ENCODE assay signal across 8 cellular contexts in genomic region chr5:177370488-177371119, GRCh38. TPM values are rescaled to one million over a fixed set of nuclear protein-coding genes. Genes with fewer than 3 reads are reported as not detected.
DNase-seq lines count a peak whose midpoint lies in the region; ATAC-seq, FAIRE-seq and TF ChIP-seq lines count a peak whose summit lies in the region.

No MANE protein-coding gene starts in this region.

- intact Hi-C loops in PC-9 (cut with micrococcal nuclease; ENCODE audit: unreplicated experiment) = no loop called here
- intact Hi-C loops in heart right ventricle (cut with DNase I) = loop anchor here in 2 of 10 donors (5.0 to 10.0 kb wide), 2 partner anchors 43 to 46 kb away; no protein-coding TSS in a partner anchor
- intact Hi-C loops in prostate gland (cut with DNase I) = no loop called here

- H3K27ac ChIP-seq in PC-9 (no peak overlapping the region), heart right ventricle (peak overlapping the region in 2 of 10 donors; percentile 31 to 75), prostate gland (peak overlapping the region; percentile 76 to 77)

- TF ChIP-seq CTCF in PC-9 (conservative IDR thresholded peaks at IDR 0.05) (peak; percentile 66), heart right ventricle (IDR thresholded peaks at IDR 0.05) (peak in 8 of 9 donors; percentile 11 to 60 (median 44)), prostate gland (IDR thresholded peaks at IDR 0.05) (peak; percentile 27 to 86 (median 61))

- peaks cover 11% of the 10 kb centered on the region; the same call in 1 of the 2 replicates for H3F3A ChIP-seq in PC-9 (ENCODE audit: insufficient read depth, low read depth)

- H3K4me3 ChIP-seq in PC-9 = peak overlapping the region; percentile 54; the same call in 1 of the 2 replicates
- H3K4me3 ChIP-seq in heart right ventricle = peak overlapping the region in 9 of 10 donors; percentile 14 to 58 (median 41)
- H3K4me3 ChIP-seq in prostate gland = peak overlapping the region; percentile 35 to 38

- H3K4me1 ChIP-seq in PC-9 (replicated peaks; ENCODE audit: insufficient read depth) (peaks cover 11% of the 10 kb centered on the region), heart right ventricle (peaks cover 3 to 59% (median 18%) of the 10 kb centered on the region in 9 donors), prostate gland (replicated peaks) (peaks cover 12% of the 10 kb centered on the region)

- TF ChIP-seq POLR2A in GM12891 (IDR thresholded peaks at IDR 0.05; ENCODE audit: low read depth, low read length) (no peak), prostate gland (IDR thresholded peaks at IDR 0.05) (no peak)

- peak; percentile 94 for FAIRE-seq in GM12891 (lab: Jason Lieb, UNC)

- ATAC-seq in HG03558 (IDR thresholded peaks at IDR 0.05; ENCODE audit: extremely low read depth, unreplicated experiment) = peak; percentile 63
- peak; percentile 42 to 65 (median 58) for ATAC-seq in heart right ventricle
- ATAC-seq in GM21367 (IDR thresholded peaks at IDR 0.05; ENCODE audit: unreplicated experiment) = no peak

- DNase-seq in GM12891 (ENCODE audit: insufficient read length, low spot score) (peak; percentile 81), PC-9 (peak; percentile 86 to 95), amniotic epithelial cell (ENCODE audit: low read depth) (peak; percentile 91), heart right ventricle (peak; percentile 66 to 72), prostate gland (ENCODE audit: low spot score) (peak; percentile 87), GF-D8 (lab: John Stamatoyannopoulos, UW) (no peak)

- no peaks in the 10 kb centered on the region for H3K36me3 ChIP-seq in PC-9 (ENCODE audit: low read depth)
- H3K36me3 ChIP-seq in heart right ventricle = peaks cover 0 to 37% (median 0%) of the 10 kb centered on the region in 9 donors
- H3K36me3 ChIP-seq in prostate gland = no peaks in the 10 kb centered on the region

- H3K27me3 ChIP-seq in PC-9 (ENCODE audit: insufficient read depth, low read depth) (no peaks in the 10 kb centered on the region), heart right ventricle (no peaks in the 10 kb centered on the region), prostate gland (replicated peaks; ENCODE audit: insufficient read depth) (no peaks in the 10 kb centered on the region)

- H3K9me2 ChIP-seq in PC-9 (ENCODE audit: insufficient read depth) = no peaks in the 10 kb centered on the region

- CTCF ChIA-PET in PC-9 (lab: Charles Lee) = interaction anchor here (0.6 to 2.0 kb wide), 17 partner anchors 8 to 834 kb away, joined by 3 to 42 read pairs (median 5); partner anchors contain the start of genes GRK6, LMAN2, PDLIM7 and RNF44

- H4K20me1 ChIP-seq in PC-9 (ENCODE audit: insufficient read depth) = no peaks in the 10 kb centered on the region

- POLR2A ChIA-PET in PC-9 (lab: Charles Lee; ENCODE audit: unreplicated experiment) = interaction anchor here (0.6 to 1.1 kb wide), 7 partner anchors 19 to 707 kb away, joined by 3 to 16 read pairs (median 6); no protein-coding TSS in a partner anchor

- peak overlapping the region; percentile 94 for H3K4me2 ChIP-seq in PC-9

- WGBS in heart right ventricle, 2 donors = 13 to 15% methylated on average over 28 to 42 of the region's 42 CpGs
- WGBS in prostate gland = 24% methylated on average over 26 of the region's 42 CpGs

- no peak overlapping the region for H2AFZ ChIP-seq in PC-9

- BruUV-seq in PC-9 (replicated peaks; lab: Mats Ljungman, UMichigan) = no TSS peak

- no peaks in the 10 kb centered on the region for H3K79me2 ChIP-seq in PC-9 (ENCODE audit: low read depth)

- H3K9me3 ChIP-seq in PC-9 (ENCODE audit: insufficient read depth, low read depth) = no peaks in the 10 kb centered on the region
- H3K9me3 ChIP-seq in heart right ventricle = no peaks in the 10 kb centered on the region
- no peaks in the 10 kb centered on the region for H3K9me3 ChIP-seq in prostate gland

TF ChIP-seq in GM12891, 5 proteins besides CTCF, POLR2A, EP300 and RAD21:
- TF ChIP-seq POLR2AphosphoS5 (IDR thresholded peaks at IDR 0.05; ENCODE audit: low read depth, low read length) (no peak), POU2F2 (IDR thresholded peaks at IDR 0.05; ENCODE audit: low read depth, low read length) (no peak), TAF1 (IDR thresholded peaks at IDR 0.05; ENCODE audit: low read depth, low read length) (no peak), SPI1 (IDR thresholded peaks at IDR 0.05; ENCODE audit: low read depth, low read length) (no peak), PAX5 (IDR thresholded peaks at IDR 0.05; ENCODE audit: insufficient read depth, low read length, severe bottlenecking) (no peak)

RNA-seq across cellular contexts. Expression of gene RGS14, which starts 12.9 kb away (rescaled TPM):
- 43.2 TPM for polyA plus RNA-seq in GM12891 (2012; ENCODE audit: low read depth, missing spikeins)
- total RNA-seq in PC-9 (2021) (11.9 and 13.6 TPM in 2 replicates), heart right ventricle (1 to 10 TPM; 2.2 to 9.6 (median 4.5) TPM), prostate gland (10 to 100 TPM; 13.3 to 24.2 TPM)
- polyA plus RNA-seq in heart right ventricle = 1 to 10 TPM; 2.6 to 3.9 TPM

RNA-seq across cellular contexts. Expression of gene SLC34A1, which starts 13.6 kb away (rescaled TPM):
- polyA plus RNA-seq in GM12891 (2012; ENCODE audit: low read depth, missing spikeins) = 0.13 TPM
- 0.28 TPM in 1 of 2 replicates, not detected in the other for total RNA-seq in PC-9 (2021)
- total RNA-seq in heart right ventricle = under 1 TPM in 1 of 10 donors, not detected in 9; 0.12 TPM
- polyA plus RNA-seq in heart right ventricle = not detected
- total RNA-seq in prostate gland = not detected

RNA-seq across cellular contexts. Expression of gene LMAN2, which starts 19.1 kb away (rescaled TPM):
- polyA plus RNA-seq in GM12891 (2012; ENCODE audit: low read depth, missing spikeins) = 139 TPM
- 129 and 153 TPM in 2 replicates for total RNA-seq in PC-9 (2021)
- total RNA-seq in heart right ventricle = 100 to 1,000 TPM in 1 of 10 donors, 10 to 100 TPM in 9; 46.3 to 111 (median 56.3) TPM
- polyA plus RNA-seq in heart right ventricle = 100 to 1,000 TPM in 1 of 2 donors, 10 to 100 TPM in 1; 47.4 to 215 TPM
- total RNA-seq in prostate gland = 100 to 1,000 TPM; 350 to 369 TPM

RNA-seq across cellular contexts. Expression of gene PFN3, which starts 29.9 kb away (rescaled TPM):
- not detected for polyA plus RNA-seq in GM12891 (2012; ENCODE audit: low read depth, missing spikeins)
- total RNA-seq in PC-9 (2021) (not detected in 2 replicates), heart right ventricle (not detected), prostate gland (not detected)
- not detected for polyA plus RNA-seq in heart right ventricle

RNA-seq across cellular contexts. Expression of gene F12, which starts 38.8 kb away (rescaled TPM):
- polyA plus RNA-seq in GM12891 (2012; ENCODE audit: low read depth, missing spikeins) = 4.7 TPM
- total RNA-seq in PC-9 (2021) (14.5 and 17.0 TPM in 2 replicates), heart right ventricle (under 1 TPM in 1 of 10 donors, not detected in 9; 0.25 TPM), prostate gland (1 to 10 TPM in 1 of 2 donors, under 1 TPM in 1; 0.74 to 2.6 TPM)
- under 1 TPM; 0.28 to 0.37 TPM for polyA plus RNA-seq in heart right ventricle
